5 cellular contexts compared by ENCODE assay signal in the genomic region with DNA sequence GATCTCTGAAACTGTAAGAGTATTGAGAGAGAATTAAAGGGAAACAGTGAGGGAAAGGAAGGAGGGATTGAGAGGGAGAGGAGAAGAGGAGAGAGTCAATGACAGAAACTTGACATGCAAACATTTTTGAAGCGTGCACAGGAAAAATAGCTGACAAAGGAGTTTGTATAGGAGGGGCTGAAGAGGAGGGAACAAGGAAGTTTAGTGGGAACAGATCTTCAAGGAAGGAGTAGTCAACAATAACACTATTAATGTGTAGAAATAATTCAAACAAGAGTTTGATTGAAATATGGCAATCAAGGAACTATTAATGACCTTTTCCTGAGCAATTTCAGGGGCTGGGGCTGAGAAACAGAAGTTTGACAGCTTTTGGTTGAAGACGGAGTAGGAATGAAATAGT. TPM values are rescaled to one million over a fixed set of nuclear protein-coding genes. Genes with fewer than 3 reads are reported as not detected.
"Had no signal": no experiment of that assay in that cellular context is flagged by ENCODE, and none has a peak within 500 bp of the region (broad histone marks: within the 10 kb centered on the region; RNA-seq: fewer than 3 reads in every experiment).

No MANE protein-coding gene starts in this region.

RNA-seq across cellular contexts. Expression of a gene that starts 4.0 kb away (rescaled TPM):
- total RNA-seq: GM23338, H1, H9, HepG2, HT1080 had no signal

RNA-seq across cellular contexts. Expression of a gene that starts 27.9 kb away (rescaled TPM):
- total RNA-seq: GM23338, H1, H9, HepG2 had no signal
